ENCODE assay signal across 14 cellular contexts in the genomic region with DNA sequence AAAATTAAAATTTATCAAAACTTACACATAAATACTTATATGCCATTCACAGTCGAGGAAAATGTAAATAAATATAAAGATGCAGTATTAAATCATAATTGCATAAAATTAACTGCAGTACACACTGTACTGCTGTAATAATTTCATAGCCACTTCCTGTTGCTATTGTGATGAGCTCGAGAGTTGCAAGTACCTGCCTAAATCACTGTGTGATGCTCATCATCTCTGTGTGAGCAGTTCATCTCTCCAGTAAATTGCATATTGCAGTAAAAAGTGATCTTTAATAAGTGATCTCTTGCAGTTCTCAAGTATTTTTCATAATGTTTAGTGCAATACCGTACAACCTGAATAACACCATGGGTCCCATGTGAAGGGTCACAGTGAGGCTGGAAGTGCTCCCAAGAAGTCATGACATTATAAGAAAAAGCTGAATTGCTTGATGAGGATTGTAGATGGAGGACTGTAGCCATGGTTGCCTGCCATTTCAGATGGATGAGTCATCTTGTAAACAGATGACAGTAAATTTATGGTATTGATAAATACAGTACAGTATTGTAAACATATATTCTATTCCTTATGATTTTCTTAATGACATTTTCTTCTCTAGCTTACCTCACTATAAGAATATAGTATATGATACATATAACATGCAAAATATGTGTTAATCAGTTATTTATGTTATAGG.
"Had no signal": no experiment of that assay in that cellular context is flagged by ENCODE, and none has a peak within 500 bp of the region (broad histone marks: within the 10 kb centered on the region; RNA-seq: fewer than 3 reads in every experiment).

No MANE protein-coding gene starts in this region.

- DNase-seq: activated naive CD4-positive, alpha-beta T cell treated with anti-CD3 and anti-CD28 coated beads for 36 hours; activated naive CD8-positive, alpha-beta T cell treated with anti-CD3 and anti-CD28 coated beads, Interleukin-2, amount 50 U/mL, for 24 hours; aorta; dermis blood vessel endothelial cell; heart right ventricle; left cardiac atrium; nucleus accumbens; stimulated activated CD4-positive, alpha-beta T cell treated with anti-CD3 and anti-CD28 coated beads, Interleukin-2, amount 100 ng/mL, for 48 hours; stimulated activated naive B cell treated with anti-CD40 and anti-IgM and Interleukin-4, amounts not matched to agents 10 μg/mL and 1 μg/mL and 100 μg/mL, for 72 hours; thyroid gland had no signal

- H3K9me3 ChIP-seq: thyroid gland had no signal

- H3K4me3 ChIP-seq: gastroesophageal sphincter, heart right ventricle, lung, thyroid gland had no signal

- ATAC-seq: activated CD4-positive, CD25-positive, alpha-beta regulatory T cell treated with anti-CD3 and anti-CD28 coated beads, Interleukin-2, amount 50 U/mL, for 24 hours; activated naive CD8-positive, alpha-beta T cell treated with anti-CD3 and anti-CD28 coated beads, Interleukin-2, amount 50 U/mL, for 24 hours; gastroesophageal sphincter; heart right ventricle; left cardiac atrium; stimulated activated naive B cell treated with anti-CD40 and anti-IgM and Interleukin-4, amounts not matched to agents 10 μg/mL and 1 μg/mL and 100 μg/mL, for 72 hours had no signal

- H3K27ac ChIP-seq: gastroesophageal sphincter, heart right ventricle, thyroid gland had no signal

- FAIRE-seq: urothelium cell line had no signal

- H3K27me3 ChIP-seq: gastroesophageal sphincter, heart right ventricle, thyroid gland had no signal

- H3K36me3 ChIP-seq: gastroesophageal sphincter, heart right ventricle, thyroid gland had no signal
